Comparison of ENCODE assay signal across 12 cellular contexts in genomic region chr4:154579927-154580326, GRCh38. TPM values are rescaled to one million over a fixed set of nuclear protein-coding genes. Genes with fewer than 3 reads are reported as not detected.
"Had no signal": no experiment of that assay in that cellular context is flagged by ENCODE, and none has a peak within 500 bp of the region (broad histone marks: within the 10 kb centered on the region; RNA-seq: fewer than 3 reads in every experiment).

No MANE protein-coding gene starts in this region.

- H3K27ac ChIP-seq: GM23248 had no signal

- DNase-seq: GM23248, GOT3, H7, H9, HCEC 1CT, HFFc6 had no signal

- H3K4me2 ChIP-seq: GM23338 had no signal

- ATAC-seq: GM23338, HCT116 had no signal

- H3K36me3 ChIP-seq: HAP-1 had no signal

- H3K9ac ChIP-seq: GM23248 had no signal

- H2AFZ ChIP-seq: GM23248, GM23338 had no signal

- H3K4me1 ChIP-seq: HAP-1 had no signal

- H3K4me3 ChIP-seq: GM23248, GM23338, HAP-1 had no signal

- H3K9me3 ChIP-seq: HAP-1 had no signal

- FAIRE-seq: H1, H54 had no signal

RNA-seq across cellular contexts. Expression of gene FGA, which starts 10.6 kb away (rescaled TPM):
- total RNA-seq: GM23248, GM23338, H1, H4, H7, H9, HFFc6 had no signal
- polyA plus RNA-seq: GM23248, GM23338, H1 had no signal

RNA-seq across cellular contexts. Expression of gene FGB, which starts 17.1 kb away (rescaled TPM):
- total RNA-seq: GM23248, GM23338, H1, H7, H9, HFFc6 had no signal
- polyA plus RNA-seq: GM23248, GM23338, H1 had no signal

RNA-seq across cellular contexts. Expression of gene FGG, which starts 32.5 kb away (rescaled TPM):
- total RNA-seq: GM23248, GM23338, H1, H4, H7, H9, HFFc6 had no signal
- polyA plus RNA-seq: GM23248, GM23338, H1 had no signal
